Comparison of ENCODE assay signal across 1 cellular context in genomic region chr6:52517502-52518278, GRCh38.
TF ChIP-seq lines count a peak whose summit lies in the region.

No MANE protein-coding gene starts in this region.

TF ChIP-seq in WTC11, 78 proteins besides CTCF, POLR2A, EP300 and RAD21 (continued from another document):
- TF ChIP-seq, protein P1, sequence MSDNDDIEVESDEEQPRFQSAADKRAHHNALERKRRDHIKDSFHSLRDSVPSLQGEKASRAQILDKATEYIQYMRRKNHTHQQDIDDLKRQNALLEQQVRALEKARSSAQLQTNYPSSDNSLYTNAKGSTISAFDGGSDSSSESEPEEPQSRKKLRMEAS (CRISPR knock-in tag; IDR thresholded peaks at IDR 0.05): 0 out of 2 replicates have a peak, but pooled peaks have one; percentile 41
- TF ChIP-seq ZNF396 (CRISPR knock-in tag; IDR thresholded peaks at IDR 0.05; ENCODE audit: borderline replicate concordance): no peak
- TF ChIP-seq CREB1 (CRISPR knock-in tag; IDR thresholded peaks at IDR 0.05): no peak
- TF ChIP-seq SMAD3 (CRISPR knock-in tag; IDR thresholded peaks at IDR 0.05; ENCODE audit: borderline replicate concordance): no peak; the same call in 1 of the 2 replicates
